14 cellular contexts compared by ENCODE assay signal in the genomic region with DNA sequence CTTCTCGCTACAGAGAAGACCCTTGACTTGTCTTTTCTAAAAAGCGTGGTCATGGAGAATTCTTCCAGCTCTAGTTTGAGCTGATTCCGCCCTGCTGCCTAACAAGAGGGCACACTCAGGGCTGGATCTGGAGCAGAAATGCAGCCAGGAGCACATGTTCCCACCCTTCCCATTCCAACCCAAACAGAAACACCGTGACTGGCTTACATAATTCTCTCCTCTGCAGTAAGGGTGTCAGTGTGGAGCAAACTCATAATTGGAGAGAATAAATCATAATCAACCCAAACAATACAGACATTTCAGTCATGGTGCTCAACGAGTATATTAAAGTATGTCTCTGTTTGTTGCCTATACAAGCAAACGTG. TPM values are rescaled to one million over a fixed set of nuclear protein-coding genes. Genes with fewer than 3 reads are reported as not detected.
DNase-seq lines count a peak whose midpoint lies in the region; ATAC-seq and TF ChIP-seq lines count a peak whose summit lies in the region.
"Had no signal": no experiment of that assay in that cellular context is flagged by ENCODE, and none has a peak within 500 bp of the region (broad histone marks: within the 10 kb centered on the region; RNA-seq: fewer than 3 reads in every experiment).

No MANE protein-coding gene starts in this region.

- WGBS in gastroesophageal sphincter (ENCODE audit: low coverage in 1 of 2), 2 donors: 17 to 31% methylated on average over 4 of the region's 6 CpGs

- H3K36me3 Mint-ChIP-seq in nephron (ENCODE audit: low read depth): peaks cover 3% of the 10 kb centered on the region
- H3K36me3 Mint-ChIP-seq in naive thymus-derived CD4-positive, alpha-beta T cell: no peaks in the 10 kb centered on the region
- H3K36me3 Mint-ChIP-seq: naive B cell had no signal

- POLR2A ChIA-PET in naive thymus-derived CD4-positive, alpha-beta T cell (lab: Charles Lee): no interaction called here

- no peaks in the 10 kb centered on the region for H3K9me3 Mint-ChIP-seq in nephron
- no peaks in the 10 kb centered on the region for H3K9me3 Mint-ChIP-seq in naive thymus-derived CD4-positive, alpha-beta T cell
- H3K9me3 Mint-ChIP-seq: activated CD8-positive, alpha-beta T cell treated with anti-CD3 and anti-CD28 coated beads for 36 hours; activated T-helper 1 cell treated with anti-CD3 and anti-CD28 coated beads, Interleukin-12 subunit alpha, Interleukin-12 subunit beta, Interleukin-2, Interleukin-4 antibody, amounts not matched to agents 30 ng/mL and 10 ng/mL and 1 ng/mL, durations not matched to agents 14 hours and 24 hours and 36 hours; naive B cell had no signal

- H3K9me3 ChIP-seq in gastroesophageal sphincter: no peaks in the 10 kb centered on the region
- no peaks in the 10 kb centered on the region for H3K9me3 ChIP-seq in naive thymus-derived CD4-positive, alpha-beta T cell (ENCODE audit: control insufficient read depth in 2 of 3, low read length in 3 of 3)
- H3K9me3 ChIP-seq: left lung, testis had no signal

- H3K4me3 ChIP-seq in gastroesophageal sphincter: peak overlapping the region in 1 of 2 donors; percentile 34
- H3K4me3 ChIP-seq in naive thymus-derived CD4-positive, alpha-beta T cell (ENCODE audit: low read length): no peak overlapping the region
- H3K4me3 ChIP-seq: left lung, testis had no signal

- TF ChIP-seq POLR2A in gastroesophageal sphincter (IDR thresholded peaks at IDR 0.05): no peak

- H3K27ac Mint-ChIP-seq in nephron: peak overlapping the region; percentile 35 to 75 (median 49)
- peak overlapping the region in 1 of 9 donors; percentile 22 for H3K27ac Mint-ChIP-seq in naive thymus-derived CD4-positive, alpha-beta T cell
- H3K27ac Mint-ChIP-seq: activated CD8-positive, alpha-beta T cell treated with anti-CD3 and anti-CD28 coated beads for 36 hours; activated T-helper 1 cell treated with anti-CD3 and anti-CD28 coated beads, Interleukin-12 subunit alpha, Interleukin-12 subunit beta, Interleukin-2, Interleukin-4 antibody, amounts not matched to agents 30 ng/mL and 10 ng/mL and 1 ng/mL, durations not matched to agents 14 hours and 24 hours and 36 hours had no signal

- peak overlapping the region in 2 of 3 experiments; percentile 4 to 29 for H3K4me3 Mint-ChIP-seq in nephron
- no peak overlapping the region for H3K4me3 Mint-ChIP-seq in naive thymus-derived CD4-positive, alpha-beta T cell
- H3K4me3 Mint-ChIP-seq: activated CD8-positive, alpha-beta T cell treated with anti-CD3 and anti-CD28 coated beads for 36 hours; activated T-helper 1 cell treated with anti-CD3 and anti-CD28 coated beads, Interleukin-12 subunit alpha, Interleukin-12 subunit beta, Interleukin-2, Interleukin-4 antibody, amounts not matched to agents 30 ng/mL and 10 ng/mL and 1 ng/mL, durations not matched to agents 14 hours and 24 hours and 36 hours; naive B cell had no signal

- H3K27me3 Mint-ChIP-seq in nephron (ENCODE audit: low read depth): peaks cover 5% of the 10 kb centered on the region
- no peaks in the 10 kb centered on the region for H3K27me3 Mint-ChIP-seq in naive thymus-derived CD4-positive, alpha-beta T cell
- H3K27me3 Mint-ChIP-seq: activated CD8-positive, alpha-beta T cell treated with anti-CD3 and anti-CD28 coated beads for 36 hours; naive B cell had no signal

- no peaks in the 10 kb centered on the region for H3K27me3 ChIP-seq in gastroesophageal sphincter
- H3K27me3 ChIP-seq in naive thymus-derived CD4-positive, alpha-beta T cell (ENCODE audit: control insufficient read depth in 2 of 2, insufficient read depth in 2 of 2, low read length in 2 of 2): no peaks in the 10 kb centered on the region
- H3K27me3 ChIP-seq: left lung, testis had no signal

- ATAC-seq in gastroesophageal sphincter: peak; percentile 45
- ATAC-seq in naive thymus-derived CD4-positive, alpha-beta T cell: no peak

- CTCF ChIA-PET in naive thymus-derived CD4-positive, alpha-beta T cell (lab: Charles Lee): interaction anchor here (0.6 to 2.6 kb wide), 7 partner anchors 31 to 428 kb away, joined by 3 to 12 read pairs (median 3); no protein-coding TSS in a partner anchor

- no peak for TF ChIP-seq CTCF in gastroesophageal sphincter (IDR thresholded peaks at IDR 0.05)
- no peak for TF ChIP-seq CTCF in nephron (IDR thresholded peaks at IDR 0.05; ENCODE audit: unreplicated experiment in 3 of 3)

- H3K36me3 ChIP-seq in gastroesophageal sphincter: peaks cover 0 to 13% of the 10 kb centered on the region in 2 donors
- peaks cover 0 to 5% (median 0%) of the 10 kb centered on the region in 3 experiments for H3K36me3 ChIP-seq in naive thymus-derived CD4-positive, alpha-beta T cell (ENCODE audit: control insufficient read depth in 2 of 3, insufficient read depth in 3 of 3, low read length in 3 of 3)

- DNase-seq in NCI-H2227 (lab: John Stamatoyannopoulos, UW; ENCODE audit: unreplicated experiment) (peak; percentile 36), NCI-H2227 treated with DMSO at 0.1 percent for 48 hours (lab: John Stamatoyannopoulos, UW) (no peak), AG08396 (ENCODE audit: low spot score) (no peak), NCI-H774 (lab: John Stamatoyannopoulos, UW) (no peak), SK-N-DZ (ENCODE audit: low spot score) (no peak)
- DNase-seq in naive thymus-derived CD4-positive, alpha-beta T cell: no peak
- DNase-seq: NCI-H1417 treated with DMSO at 0.1 percent for 48 hours had no signal

- intact Hi-C loops in naive thymus-derived CD4-positive, alpha-beta T cell (cut with micrococcal nuclease): loop anchor here (1.0 to 5.0 kb wide), 5 partner anchors 35 to 553 kb away; a partner anchor contains a TSS

- H3K27ac ChIP-seq in gastroesophageal sphincter: peak overlapping the region in 3 of 4 donors; percentile 51 to 73 (median 73)
- H3K27ac ChIP-seq in naive thymus-derived CD4-positive, alpha-beta T cell (ENCODE audit: low read depth, low read length): no peak overlapping the region
- H3K27ac ChIP-seq: left lung, testis had no signal

- peaks cover 0 to 26% (median 7%) of the 10 kb centered on the region in 3 donors for H3K4me1 ChIP-seq in gastroesophageal sphincter
- no peaks in the 10 kb centered on the region for H3K4me1 ChIP-seq in naive thymus-derived CD4-positive, alpha-beta T cell (ENCODE audit: control insufficient read depth in 2 of 2, insufficient read depth in 2 of 2, low read length in 2 of 2)

- no peak for TF ChIP-seq EP300 in gastroesophageal sphincter (IDR thresholded peaks at IDR 0.05)

- peaks cover 50% of the 10 kb centered on the region for H3K4me1 Mint-ChIP-seq in nephron
- peaks cover 6 to 9% (median 7%) of the 10 kb centered on the region in 7 donors for H3K4me1 Mint-ChIP-seq in naive thymus-derived CD4-positive, alpha-beta T cell

RNA-seq across cellular contexts. Expression of a gene that starts 34.5 kb away (rescaled TPM):
- 10 to 100 TPM; 13.7 to 27.6 (median 21.0) TPM for total RNA-seq in gastroesophageal sphincter
- 10 to 100 TPM in 1 of 5 experiments, 1 to 10 TPM in 4; 6.5 to 17.2 (median 7.4) TPM for total RNA-seq in naive thymus-derived CD4-positive, alpha-beta T cell
- polyA plus RNA-seq in naive thymus-derived CD4-positive, alpha-beta T cell: 1 to 10 TPM; 5.3 to 6.5 TPM
- 23.0 and 30.9 TPM in 2 replicates for polyA plus RNA-seq in SK-N-DZ (2014; cell fraction: cytosol; rRNA removed)
- polyA plus RNA-seq in SK-N-DZ (2014; cell fraction: nucleus; rRNA removed): 14.2 and 17.4 TPM in 2 replicates

RNA-seq across cellular contexts. Expression of a gene that starts 51.9 kb away (rescaled TPM):
- total RNA-seq in gastroesophageal sphincter: 10 to 100 TPM; 45.1 to 95.4 (median 58.7) TPM
- total RNA-seq in naive thymus-derived CD4-positive, alpha-beta T cell: 100 to 1,000 TPM in 1 of 5 experiments, 10 to 100 TPM in 4; 68.6 to 116 (median 85.6) TPM
- 10 to 100 TPM; 16.9 to 40.2 TPM for polyA plus RNA-seq in naive thymus-derived CD4-positive, alpha-beta T cell
- 31.0 and 37.5 TPM in 2 replicates for polyA plus RNA-seq in SK-N-DZ (2014; cell fraction: cytosol; rRNA removed)
- 17.5 and 26.6 TPM in 2 replicates for polyA plus RNA-seq in SK-N-DZ (2014; cell fraction: nucleus; rRNA removed)

Comparison
In these comparisons a context has a peak if more than half of its experiments do, and no peak if none do; other contexts are left out.
1. H3K4me3 Mint-ChIP-seq: peak in nephron (2 of 3); none in naive thymus-derived CD4-positive, alpha-beta T cell (0 of 10).